ENCODE assay signal across 16 cellular contexts in the genomic region with DNA sequence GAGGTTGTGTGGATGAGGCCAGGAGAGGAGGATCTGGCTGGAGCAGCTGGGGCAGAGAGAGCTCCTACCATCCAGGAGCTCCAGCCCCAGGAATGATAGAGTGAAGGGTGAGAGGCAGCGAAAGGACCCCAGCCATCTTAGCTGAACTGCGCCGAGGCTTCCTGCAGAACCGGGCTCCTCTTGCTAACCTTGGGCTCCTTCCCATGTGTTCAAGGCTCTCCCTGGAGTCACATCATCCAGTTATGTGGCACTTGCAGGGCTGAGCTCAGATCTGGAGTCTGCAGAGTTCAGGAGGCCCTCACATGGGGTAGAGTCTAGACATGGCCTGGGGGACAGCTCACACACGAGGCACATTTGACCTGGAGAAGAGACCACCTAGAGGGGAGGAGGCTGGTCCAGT.
DNase-seq lines count a peak whose midpoint lies in the region; ATAC-seq and TF ChIP-seq lines count a peak whose summit lies in the region.
"Had no signal": no experiment of that assay in that cellular context is flagged by ENCODE, and none has a peak within 500 bp of the region (broad histone marks: within the 10 kb centered on the region; RNA-seq: fewer than 3 reads in every experiment).

No MANE protein-coding gene starts in this region.

- peaks cover 5% of the 10 kb centered on the region for H3K27me3 Mint-ChIP-seq in type B pancreatic cell

- no peak overlapping the region for H2BK5ac ChIP-seq in neuronal stem cell (ENCODE audit: low read length)

- DNase-seq in Right ventricle myocardium inferior (ENCODE audit: missing footprints) (peak; percentile 6), left ventricle myocardium superior (no peak), neuronal stem cell (ENCODE audit: low spot score) (no peak), type B pancreatic cell (ENCODE audit: extremely low spot score, unreplicated experiment) (peak; percentile 48), amygdala (lab: John Stamatoyannopoulos, UW) (no peak)
- DNase-seq: 8988T; CD4-positive, alpha-beta memory T cell; DMS153; DMS79; GDM1; HCEC 1CT had no signal

- no peak overlapping the region for H3K23ac ChIP-seq in neuronal stem cell (ENCODE audit: low read depth, low read length, poor library complexity)

- no peak overlapping the region for H3K4ac ChIP-seq in neuronal stem cell (ENCODE audit: low read length)

- no peak overlapping the region for H2AFZ ChIP-seq in neuronal stem cell (ENCODE audit: low read length)
- H2AFZ ChIP-seq: GM23338 had no signal

- H3K36me3 ChIP-seq in neuronal stem cell (replicated peaks in 1 of 2; ENCODE audit: control insufficient read depth in 2 of 2, insufficient read depth in 2 of 2, low read length in 2 of 2): no peaks in the 10 kb centered on the region
- H3K36me3 ChIP-seq: BLaER1 had no signal

- no peak overlapping the region for H3K14ac ChIP-seq in neuronal stem cell (ENCODE audit: low read length)

- H3K4me3 Mint-ChIP-seq in type B pancreatic cell: no peak overlapping the region
- H3K4me3 Mint-ChIP-seq: CD14-positive monocyte; CD4-positive, alpha-beta memory T cell; GM23338 had no signal

- peak overlapping the region; percentile 58 for H3K18ac ChIP-seq in neuronal stem cell (ENCODE audit: low read length)

- no CpG with 5 or more reads among the region's 5 CpGs for WGBS in neuronal stem cell (ENCODE audit: extremely low coverage in 2 of 2, insufficient read length in 2 of 2, insufficient replicate concordance in 1 of 2), 2 donors

- no peak overlapping the region for H3K4me2 ChIP-seq in neuronal stem cell (ENCODE audit: insufficient read depth, low read length, poor library complexity, severe bottlenecking)
- H3K4me2 ChIP-seq: BLaER1, GM23338 had no signal

- H2BK15ac ChIP-seq in neuronal stem cell (ENCODE audit: low read length): no peak overlapping the region

- H4K91ac ChIP-seq in neuronal stem cell (ENCODE audit: low read depth, low read length, poor library complexity): no peak overlapping the region

- H2AK5ac ChIP-seq in neuronal stem cell (ENCODE audit: low read depth, low read length): no peak overlapping the region

- no peaks in the 10 kb centered on the region for H3K9me3 Mint-ChIP-seq in type B pancreatic cell
- H3K9me3 Mint-ChIP-seq: CD14-positive monocyte, GM23338 had no signal

- H3K9ac ChIP-seq in neuronal stem cell (ENCODE audit: low read depth, low read length, poor library complexity): no peak overlapping the region
- H3K9ac ChIP-seq: BLaER1 had no signal

- peaks cover 12% of the 10 kb centered on the region for H3K4me1 Mint-ChIP-seq in type B pancreatic cell (ENCODE audit: unreplicated experiment)
- H3K4me1 Mint-ChIP-seq: CD14-positive monocyte; CD4-positive, alpha-beta memory T cell; GM23338 had no signal

- no peak overlapping the region for H3K27ac ChIP-seq in neuronal stem cell (replicated peaks; ENCODE audit: low read length)
- H3K27ac ChIP-seq: BLaER1 had no signal

- intact Hi-C loops in Right ventricle myocardium inferior (cut with DNase I) (no loop called here), left ventricle myocardium superior (cut with micrococcal nuclease) (no loop called here)

- no peak for ATAC-seq in Right ventricle myocardium inferior
- ATAC-seq in left ventricle myocardium superior: no peak
- ATAC-seq in HG02840 (IDR thresholded peaks at IDR 0.05; ENCODE audit: low FRiP score, unreplicated experiment): no peak
- no peak for ATAC-seq in GM19324 (IDR thresholded peaks at IDR 0.05; ENCODE audit: low FRiP score, unreplicated experiment)
- ATAC-seq: GM23338 had no signal

- TF ChIP-seq CTCF in type B pancreatic cell (conservative IDR thresholded peaks at IDR 0.05): no peak

- peaks cover 0 to 2% of the 10 kb centered on the region in 2 donors for H3K4me1 ChIP-seq in neuronal stem cell (ENCODE audit: control insufficient read depth in 2 of 2, insufficient read depth in 1 of 2, low read depth in 1 of 2, low read length in 2 of 2)

- no peak overlapping the region for H2BK12ac ChIP-seq in neuronal stem cell (ENCODE audit: low read length)

- no peak overlapping the region for H3K4me3 ChIP-seq in neuronal stem cell (ENCODE audit: low read length in 2 of 2)
- H3K4me3 ChIP-seq: BLaER1, GM23338 had no signal

- H3K36me3 Mint-ChIP-seq in type B pancreatic cell: no peaks in the 10 kb centered on the region
- H3K36me3 Mint-ChIP-seq: CD14-positive monocyte; CD4-positive, alpha-beta memory T cell had no signal

- H4K8ac ChIP-seq in neuronal stem cell (ENCODE audit: low read depth, low read length): no peak overlapping the region

- H3K9me3 ChIP-seq in neuronal stem cell (replicated peaks in 1 of 2; ENCODE audit: control insufficient read depth in 2 of 2, insufficient read depth in 1 of 2, low read depth in 1 of 2, low read length in 2 of 2): peaks cover 0 to 4% of the 10 kb centered on the region in 2 donors
- H3K9me3 ChIP-seq: BLaER1 had no signal

- H3K27me3 ChIP-seq in neuronal stem cell (ENCODE audit: control insufficient read depth in 3 of 3, insufficient read depth in 3 of 3, low read depth in 1 of 3, low read length in 3 of 3): no peaks in the 10 kb centered on the region
- H3K27me3 ChIP-seq: BLaER1 had no signal

- H3K27ac Mint-ChIP-seq in type B pancreatic cell: no peak overlapping the region
- H3K27ac Mint-ChIP-seq: CD14-positive monocyte; CD4-positive, alpha-beta memory T cell; GM23338 had no signal

- H3K79me1 ChIP-seq in neuronal stem cell (ENCODE audit: low read depth, low read length): no peaks in the 10 kb centered on the region

- no peak overlapping the region for H2BK120ac ChIP-seq in neuronal stem cell (ENCODE audit: low read depth, low read length)

Comparison
In these comparisons a context has a peak if more than half of its experiments do, and no peak if none do; other contexts are left out.
1. DNase-seq: peak in Right ventricle myocardium inferior (single experiment) and type B pancreatic cell (single experiment); none in left ventricle myocardium superior (single experiment), neuronal stem cell (single experiment) and amygdala (0 of 56).